In genomic region chr12:126770188-126770587, GRCh38 we compare ENCODE assay signal across 20 cellular contexts.
DNase-seq lines count a peak whose midpoint lies in the region; ATAC-seq lines count a peak whose summit lies in the region.
"Had no signal": no experiment of that assay in that cellular context is flagged by ENCODE, and none has a peak within 500 bp of the region (broad histone marks: within the 10 kb centered on the region; RNA-seq: fewer than 3 reads in every experiment).

No MANE protein-coding gene starts in this region.

- H3K27me3 ChIP-seq in effector memory CD4-positive, alpha-beta T cell (replicated peaks; ENCODE audit: control insufficient read depth, insufficient read depth, low read length, poor library complexity, severe bottlenecking) = no peaks in the 10 kb centered on the region
- H3K27me3 ChIP-seq: brain microvascular endothelial cell, neutrophil had no signal

- no peaks in the 10 kb centered on the region for H3K36me3 ChIP-seq in effector memory CD4-positive, alpha-beta T cell (ENCODE audit: control insufficient read depth, insufficient read depth, low read length)
- H3K36me3 ChIP-seq: brain microvascular endothelial cell, lower lobe of right lung, neutrophil, prostate gland had no signal

- H3K36me3 Mint-ChIP-seq in stimulated activated naive CD8-positive, alpha-beta T cell treated with anti-CD3 and anti-CD28 coated beads, Interleukin-15, Interleukin-2, amounts not matched to agents 100 ng/mL and 50 ng/mL, for 24 hours (ENCODE audit: low read depth) = peaks cover 8% of the 10 kb centered on the region
- peaks cover 32% of the 10 kb centered on the region for H3K36me3 Mint-ChIP-seq in stimulated activated memory B cell treated with anti-CD40 and anti-IgM and Interleukin-4, amounts not matched to agents 10 μg/mL and 1 μg/mL and 100 μg/mL, for 72 hours

- H3K27me3 Mint-ChIP-seq in stimulated activated naive CD8-positive, alpha-beta T cell treated with anti-CD3 and anti-CD28 coated beads, Interleukin-15, Interleukin-2, amounts not matched to agents 100 ng/mL and 50 ng/mL, for 24 hours = no peaks in the 10 kb centered on the region
- H3K27me3 Mint-ChIP-seq in stimulated activated naive CD8-positive, alpha-beta T cell treated with anti-CD3 and anti-CD28 coated beads, Interleukin-15, amount 100 ng/mL, for 72 hours = peaks cover 5% of the 10 kb centered on the region
- H3K27me3 Mint-ChIP-seq in stimulated activated memory B cell treated with anti-CD40 and anti-IgM and Interleukin-4, amounts not matched to agents 10 μg/mL and 1 μg/mL and 100 μg/mL, for 72 hours = no peaks in the 10 kb centered on the region

- H3K4me1 Mint-ChIP-seq in stimulated activated naive CD8-positive, alpha-beta T cell treated with anti-CD3 and anti-CD28 coated beads, Interleukin-15, Interleukin-2, amounts not matched to agents 100 ng/mL and 50 ng/mL, for 24 hours (ENCODE audit: low read depth) = peaks cover 19% of the 10 kb centered on the region
- peaks cover 16% of the 10 kb centered on the region for H3K4me1 Mint-ChIP-seq in stimulated activated naive CD8-positive, alpha-beta T cell treated with anti-CD3 and anti-CD28 coated beads, Interleukin-15, amount 100 ng/mL, for 72 hours
- H3K4me1 Mint-ChIP-seq in stimulated activated memory B cell treated with anti-CD40 and anti-IgM and Interleukin-4, amounts not matched to agents 10 μg/mL and 1 μg/mL and 100 μg/mL, for 72 hours = peaks cover 49% of the 10 kb centered on the region

- peak overlapping the region; percentile 30 for H3K27ac ChIP-seq in effector memory CD4-positive, alpha-beta T cell (ENCODE audit: insufficient read depth, low read length, poor library complexity, severe bottlenecking)
- H3K27ac ChIP-seq: brain microvascular endothelial cell, lower lobe of right lung, neutrophil, prostate gland had no signal

- H3K4me1 ChIP-seq in effector memory CD4-positive, alpha-beta T cell (ENCODE audit: control insufficient read depth, insufficient read depth, low read length, poor library complexity, severe bottlenecking) = peaks cover 8% of the 10 kb centered on the region
- H3K4me1 ChIP-seq: lower lobe of right lung, prostate gland had no signal

- no peak for DNase-seq in stimulated activated naive CD8-positive, alpha-beta T cell treated with anti-CD3 and anti-CD28 coated beads, Interleukin-15, amount 100 ng/mL, for 72 hours
- DNase-seq in RKO (ENCODE audit: low spot score) = peak; percentile 18
- no peak for DNase-seq in effector memory CD4-positive, alpha-beta T cell
- DNase-seq in LoVo (ENCODE audit: low spot score) = no peak
- no peak for DNase-seq in dermis blood vessel endothelial cell
- DNase-seq in EL = no peak
- DNase-seq: activated CD4-positive, alpha-beta T cell treated with anti-CD3 and anti-CD28 coated beads, Interleukin-2, amount 50 U/mL, for 4 hours; brain microvascular endothelial cell; CD8-positive, alpha-beta T cell; DMS53; KBM-7; lower lobe of right lung; NCI-H1048; NCI-H1930; NCI-H226; NCI-H774 had no signal

- H3K4me3 ChIP-seq in effector memory CD4-positive, alpha-beta T cell (ENCODE audit: insufficient read depth, low read depth, low read length, poor library complexity, severe bottlenecking) = peak overlapping the region; percentile 1
- H3K4me3 ChIP-seq: lower lobe of right lung, prostate gland had no signal

- H3K9me3 Mint-ChIP-seq in stimulated activated naive CD8-positive, alpha-beta T cell treated with anti-CD3 and anti-CD28 coated beads, Interleukin-15, Interleukin-2, amounts not matched to agents 100 ng/mL and 50 ng/mL, for 24 hours = peaks cover 16% of the 10 kb centered on the region
- H3K9me3 Mint-ChIP-seq in stimulated activated naive CD8-positive, alpha-beta T cell treated with anti-CD3 and anti-CD28 coated beads, Interleukin-15, amount 100 ng/mL, for 72 hours = peaks cover 23 to 51% of the 10 kb centered on the region in 2 donors
- peaks cover 19% of the 10 kb centered on the region for H3K9me3 Mint-ChIP-seq in stimulated activated memory B cell treated with anti-CD40 and anti-IgM and Interleukin-4, amounts not matched to agents 10 μg/mL and 1 μg/mL and 100 μg/mL, for 72 hours

- H3K4me3 Mint-ChIP-seq in stimulated activated naive CD8-positive, alpha-beta T cell treated with anti-CD3 and anti-CD28 coated beads, Interleukin-15, Interleukin-2, amounts not matched to agents 100 ng/mL and 50 ng/mL, for 24 hours = peak overlapping the region; percentile 7
- no peak overlapping the region for H3K4me3 Mint-ChIP-seq in stimulated activated naive CD8-positive, alpha-beta T cell treated with anti-CD3 and anti-CD28 coated beads, Interleukin-15, amount 100 ng/mL, for 72 hours
- H3K4me3 Mint-ChIP-seq in stimulated activated memory B cell treated with anti-CD40 and anti-IgM and Interleukin-4, amounts not matched to agents 10 μg/mL and 1 μg/mL and 100 μg/mL, for 72 hours = peak overlapping the region; percentile 56

- H3K27ac Mint-ChIP-seq in stimulated activated naive CD8-positive, alpha-beta T cell treated with anti-CD3 and anti-CD28 coated beads, Interleukin-15, Interleukin-2, amounts not matched to agents 100 ng/mL and 50 ng/mL, for 24 hours = peak overlapping the region; percentile 63
- no peak overlapping the region for H3K27ac Mint-ChIP-seq in stimulated activated naive CD8-positive, alpha-beta T cell treated with anti-CD3 and anti-CD28 coated beads, Interleukin-15, amount 100 ng/mL, for 72 hours
- peak overlapping the region; percentile 73 for H3K27ac Mint-ChIP-seq in stimulated activated memory B cell treated with anti-CD40 and anti-IgM and Interleukin-4, amounts not matched to agents 10 μg/mL and 1 μg/mL and 100 μg/mL, for 72 hours
- H3K27ac Mint-ChIP-seq: CD8-positive, alpha-beta T cell had no signal

- ATAC-seq in stimulated activated naive CD8-positive, alpha-beta T cell treated with anti-CD3 and anti-CD28 coated beads, Interleukin-15, amount 100 ng/mL, for 72 hours = no peak
- no peak for ATAC-seq in stimulated activated memory B cell treated with anti-CD40 and anti-IgM and Interleukin-4, amounts not matched to agents 10 μg/mL and 1 μg/mL and 100 μg/mL, for 72 hours
- ATAC-seq: CD8-positive, alpha-beta T cell; lower lobe of right lung had no signal

- H3K9me3 ChIP-seq in effector memory CD4-positive, alpha-beta T cell (ENCODE audit: control insufficient read depth, low read length) = no peaks in the 10 kb centered on the region
- H3K9me3 ChIP-seq: lower lobe of right lung, prostate gland had no signal

Comparison
In these comparisons a context has a peak if more than half of its experiments do, and no peak if none do; other contexts are left out.
1. H3K27ac Mint-ChIP-seq: peak in stimulated activated naive CD8-positive, alpha-beta T cell treated with anti-CD3 and anti-CD28 coated beads, Interleukin-15, Interleukin-2, amounts not matched to agents 100 ng/mL and 50 ng/mL, for 24 hours (single experiment) and stimulated activated memory B cell treated with anti-CD40 and anti-IgM and Interleukin-4, amounts not matched to agents 10 μg/mL and 1 μg/mL and 100 μg/mL, for 72 hours (single experiment); none in stimulated activated naive CD8-positive, alpha-beta T cell treated with anti-CD3 and anti-CD28 coated beads, Interleukin-15, amount 100 ng/mL, for 72 hours (0 of 2).
2. H3K4me3 Mint-ChIP-seq: peak in stimulated activated naive CD8-positive, alpha-beta T cell treated with anti-CD3 and anti-CD28 coated beads, Interleukin-15, Interleukin-2, amounts not matched to agents 100 ng/mL and 50 ng/mL, for 24 hours (single experiment) and stimulated activated memory B cell treated with anti-CD40 and anti-IgM and Interleukin-4, amounts not matched to agents 10 μg/mL and 1 μg/mL and 100 μg/mL, for 72 hours (single experiment); none in stimulated activated naive CD8-positive, alpha-beta T cell treated with anti-CD3 and anti-CD28 coated beads, Interleukin-15, amount 100 ng/mL, for 72 hours (0 of 2).